Comparison of ENCODE assay signal across 1 cellular context in the genomic region with DNA sequence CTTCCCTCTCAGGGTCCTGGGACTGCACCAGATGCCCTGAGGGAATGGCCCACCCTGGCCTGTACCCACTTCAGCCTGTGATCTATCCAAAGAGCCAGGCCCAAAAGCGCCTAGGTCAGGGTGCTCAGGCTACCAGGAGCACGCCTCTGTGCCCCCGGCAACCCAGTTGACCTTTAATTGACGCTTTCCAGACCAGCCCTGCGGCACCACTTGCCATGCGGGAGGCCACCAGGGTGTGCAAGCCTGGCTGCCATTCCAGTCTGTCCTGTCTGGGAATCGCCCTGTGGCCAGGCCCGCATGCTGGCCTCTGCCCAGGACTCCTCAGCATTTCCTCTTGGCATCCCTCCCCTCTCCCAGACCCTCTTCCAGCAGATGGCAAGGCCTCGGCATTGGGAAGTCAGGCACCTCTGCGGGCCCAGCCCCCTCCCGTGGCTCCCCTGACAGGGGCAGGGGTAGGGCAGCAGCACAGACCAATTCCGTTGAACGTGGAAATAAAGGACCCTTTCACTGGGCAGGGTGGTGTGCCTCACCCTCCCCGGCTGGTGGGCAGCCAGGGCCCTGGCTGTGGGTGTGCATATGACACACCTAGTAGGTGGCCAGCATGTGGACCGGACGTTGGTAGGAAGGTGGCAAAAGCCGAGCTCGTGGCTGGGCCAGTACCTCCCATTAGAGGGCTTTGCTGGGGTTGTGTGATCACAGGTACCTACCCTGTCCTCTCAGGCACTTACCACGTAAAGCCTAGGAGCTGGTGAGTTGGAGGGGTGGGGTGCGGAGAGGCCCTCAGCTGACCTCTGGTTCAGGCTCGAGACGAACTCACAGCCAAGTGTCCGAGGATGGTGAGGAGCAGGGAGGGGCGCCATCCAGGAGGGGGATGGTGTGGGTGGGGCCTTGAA.
A peak's percentile ranks its signal among the peaks of the same experiment; 100 is the strongest.
TF ChIP-seq lines count a peak whose summit lies in the region.

No MANE protein-coding gene starts in this region.

TF ChIP-seq in K562, 482 proteins besides CTCF, POLR2A, EP300 and RAD21:
- no peak for TF ChIP-seq PHB2 (IDR thresholded peaks at IDR 0.05; ENCODE audit: low read depth)
- no peak for TF ChIP-seq SFPQ (IDR thresholded peaks at IDR 0.05; ENCODE audit: low read depth, low read length)
- TF ChIP-seq, protein P1, sequence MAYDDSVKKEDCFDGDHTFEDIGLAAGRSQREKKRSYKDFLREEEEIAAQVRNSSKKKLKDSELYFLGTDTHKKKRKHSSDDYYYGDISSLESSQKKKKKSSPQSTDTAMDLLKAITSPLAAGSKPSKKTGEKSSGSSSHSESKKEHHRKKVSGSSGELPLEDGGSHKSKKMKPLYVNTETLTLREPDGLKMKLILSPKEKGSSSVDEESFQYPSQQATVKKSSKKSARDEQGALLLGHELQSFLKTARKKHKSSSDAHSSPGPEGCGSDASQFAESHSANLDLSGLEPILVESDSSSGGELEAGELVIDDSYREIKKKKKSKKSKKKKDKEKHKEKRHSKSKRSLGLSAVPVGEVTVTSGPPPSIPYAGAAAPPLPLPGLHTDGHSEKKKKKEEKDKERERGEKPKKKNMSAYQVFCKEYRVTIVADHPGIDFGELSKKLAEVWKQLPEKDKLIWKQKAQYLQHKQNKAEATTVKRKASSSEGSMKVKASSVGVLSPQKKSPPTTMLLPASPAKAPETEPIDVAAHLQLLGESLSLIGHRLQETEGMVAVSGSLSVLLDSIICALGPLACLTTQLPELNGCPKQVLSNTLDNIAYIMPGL (CRISPR knock-in tag; IDR thresholded peaks at IDR 0.05), result peak; percentile 17; the same call in 1 of the 2 replicates
- TF ChIP-seq ZEB2 (IDR thresholded peaks at IDR 0.05), result no peak
- TF ChIP-seq ATF3 (IDR thresholded peaks at IDR 0.05), result no peak
- TF ChIP-seq ATF3 (CRISPR knock-in tag; conservative IDR thresholded peaks at IDR 0.05), result peak; percentile 25; the same call in 1 of the 2 replicates
